24 cellular contexts compared by ENCODE assay signal in the genomic region with DNA sequence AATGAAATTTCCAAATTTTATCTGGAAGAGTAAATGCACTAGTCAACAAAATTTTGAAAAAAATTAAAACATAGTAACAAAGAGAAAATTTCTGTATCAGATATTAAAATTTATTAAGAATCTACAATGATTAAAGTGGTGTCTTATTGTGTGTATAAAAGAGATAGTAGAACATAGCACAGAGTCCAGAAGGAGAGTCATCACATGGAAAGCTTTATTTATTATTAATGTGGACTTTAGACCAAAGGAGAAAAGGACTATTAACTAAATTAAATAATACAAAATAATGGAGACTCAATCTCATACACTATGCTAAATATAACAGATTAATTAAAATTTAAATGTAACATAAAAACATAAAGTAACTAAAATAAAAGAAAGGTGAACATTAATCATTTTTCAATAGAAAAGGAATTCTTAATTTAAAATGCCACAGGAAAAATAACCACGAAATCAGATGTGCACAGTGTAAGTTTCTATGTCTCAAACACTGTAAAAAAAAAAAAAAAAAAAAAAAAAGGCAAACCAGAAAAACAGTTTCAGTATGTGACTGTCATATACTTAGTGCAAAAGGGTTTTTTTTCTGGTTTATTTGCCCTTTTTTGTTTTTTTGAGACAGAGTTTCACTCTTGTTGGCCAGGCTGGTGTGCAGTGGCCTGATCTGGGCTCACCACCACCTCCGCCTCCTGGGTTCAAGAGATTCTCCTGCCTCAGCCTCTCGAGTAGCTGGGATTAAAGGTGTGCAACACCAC.
"Had no signal": no experiment of that assay in that cellular context is flagged by ENCODE, and none has a peak within 500 bp of the region (broad histone marks: within the 10 kb centered on the region; RNA-seq: fewer than 3 reads in every experiment).

No MANE protein-coding gene starts in this region.

- H3K27ac ChIP-seq: breast epithelium, colonic mucosa, esophagus squamous epithelium, heart left ventricle, tibial artery had no signal

- H3K4me3 ChIP-seq: breast epithelium, colonic mucosa, esophagus squamous epithelium, heart left ventricle, lung, tibial artery had no signal

- ATAC-seq: activated CD4-positive, alpha-beta T cell treated with anti-CD3 and anti-CD28 coated beads for 36 hours; heart left ventricle; sciatic nerve; stimulated activated effector memory CD8-positive, alpha-beta T cell treated with anti-CD3 and anti-CD28 coated beads, Interleukin-12 subunit alpha, Interleukin-12 subunit beta, amount 100 ng/mL, for 72 hours; stimulated activated naive CD8-positive, alpha-beta T cell treated with anti-CD3 and anti-CD28 coated beads, Interleukin-15, amount 100 ng/mL, for 72 hours; WTC11 had no signal

- DNase-seq: activated CD4-positive, alpha-beta T cell treated with anti-CD3 and anti-CD28 coated beads for 36 hours; activated CD4-positive, alpha-beta T cell treated with anti-CD3 and anti-CD28 coated beads, Interleukin-2, amount 50 U/mL, for 4 hours; activated CD8-positive, alpha-beta memory T cell treated with anti-CD3 and anti-CD28 coated beads for 24 hours; activated CD8-positive, alpha-beta memory T cell treated with anti-CD3 and anti-CD28 coated beads, Interleukin-2, amount 50 U/mL, for 4 hours; activated naive CD4-positive, alpha-beta T cell treated with Interleukin-2 at 50 U/mL for 16 hours; activated naive CD8-positive, alpha-beta T cell treated with anti-CD3 and anti-CD28 coated beads for 36 hours; activated T-cell treated with anti-CD3 and anti-CD28 coated beads, Interleukin-2, amount 50 U/mL, for 24 hours; colonic mucosa; endodermal cell; esophagus squamous epithelium; heart left ventricle; naive B cell; nucleus accumbens; posterior cingulate gyrus; small intestine; stimulated activated CD4-positive, alpha-beta T cell treated with anti-CD3 and anti-CD28 coated beads, Interleukin-2, amount 100 ng/mL, for 24 hours; stimulated activated naive CD8-positive, alpha-beta T cell treated with anti-CD3 and anti-CD28 coated beads, Interleukin-15, amount 100 ng/mL, for 72 hours; T1000; tibial artery had no signal

- H3K9me3 ChIP-seq: breast epithelium, colonic mucosa, esophagus squamous epithelium, heart left ventricle, tibial artery had no signal

- H3K36me3 ChIP-seq: breast epithelium, colonic mucosa, esophagus squamous epithelium had no signal

- H3K27me3 ChIP-seq: breast epithelium, colonic mucosa, esophagus squamous epithelium, heart left ventricle, tibial artery had no signal

- H3K4me1 ChIP-seq: breast epithelium, colonic mucosa, esophagus squamous epithelium had no signal
